1 cellular context compared by ENCODE assay signal in genomic region chr10:4825456-4825867, GRCh38.
A peak's percentile ranks its signal among the peaks of the same experiment; 100 is the strongest.
TF ChIP-seq lines count a peak whose summit lies in the region.

No MANE protein-coding gene starts in this region.

TF ChIP-seq in K562, 482 proteins besides CTCF, POLR2A, EP300 and RAD21 (continued from another document):
- TF ChIP-seq ARID4B (CRISPR knock-in tag; IDR thresholded peaks at IDR 0.05) (0 out of 2 replicates have a peak, but pooled peaks have one; percentile 22), FUS (optimal IDR thresholded peaks at IDR 0.05; ENCODE audit: low read depth, low read length) (no peak), PCBP1 (IDR thresholded peaks at IDR 0.05; ENCODE audit: low read depth, low read length, poor library complexity, severe bottlenecking) (peak; percentile 18), ZNF324 (CRISPR knock-in tag; IDR thresholded peaks at IDR 0.05) (no peak)
TF ChIP-seq in K562: peak in this region for 2.
